Comparison of ENCODE assay signal across 11 cellular contexts in the genomic region with DNA sequence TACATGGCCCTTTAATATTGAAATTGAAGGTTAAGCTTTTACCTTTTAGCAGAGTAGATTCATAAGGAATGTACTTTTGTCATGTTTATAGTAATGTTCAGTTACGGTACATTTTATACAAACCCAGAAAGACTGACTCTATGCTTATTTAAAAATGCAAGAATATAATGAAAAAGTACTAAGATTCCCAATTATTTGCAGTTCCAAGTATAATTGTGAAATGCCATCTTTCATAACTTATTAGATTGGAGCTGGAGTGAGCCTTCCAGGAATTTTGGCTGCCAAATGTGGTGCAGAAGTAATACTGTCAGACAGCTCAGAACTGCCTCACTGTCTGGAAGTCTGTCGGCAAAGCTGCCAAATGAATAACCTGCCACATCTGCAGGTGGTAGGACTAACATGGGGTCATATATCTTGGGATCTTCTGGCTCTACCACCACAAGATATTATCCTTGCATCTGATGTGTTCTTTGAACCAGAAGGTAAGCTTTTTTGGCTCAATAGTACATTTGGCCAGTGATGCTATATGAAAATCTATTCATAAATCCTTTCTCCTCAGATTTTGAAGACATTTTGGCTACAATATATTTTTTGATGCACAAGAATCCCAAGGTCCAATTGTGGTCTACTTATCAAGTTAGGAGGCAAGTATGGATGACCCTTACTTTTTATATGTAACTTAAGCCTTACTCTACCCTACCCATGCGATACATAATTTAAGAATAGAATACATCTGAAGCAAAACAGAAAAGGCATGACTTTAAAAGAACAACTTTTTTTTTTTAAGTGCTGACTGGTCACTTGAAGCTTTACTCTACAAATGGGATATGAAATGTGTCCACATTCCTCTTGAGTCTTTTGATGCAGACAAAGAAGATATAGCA. TPM values are rescaled to one million over a fixed set of nuclear protein-coding genes. Genes with fewer than 3 reads are reported as not detected.
DNase-seq lines count a peak whose midpoint lies in the region; ATAC-seq, FAIRE-seq and TF ChIP-seq lines count a peak whose summit lies in the region.
"Had no signal": no experiment of that assay in that cellular context is flagged by ENCODE, and none has a peak within 500 bp of the region (broad histone marks: within the 10 kb centered on the region; RNA-seq: fewer than 3 reads in every experiment).

No MANE protein-coding gene starts in this region.

- H3K79me2 ChIP-seq in KMS-11 (ENCODE audit: insufficient read depth, low read depth) (peaks cover 86% of the 10 kb centered on the region), astrocyte (ENCODE audit: insufficient read depth, low read length) (peaks cover 81% of the 10 kb centered on the region)

- peak overlapping the region; percentile 99 for H3K4me3 Mint-ChIP-seq in astrocyte (ENCODE audit: unreplicated experiment)
- peak overlapping the region; percentile 99 for H3K4me3 Mint-ChIP-seq in neural crest cell

- peak overlapping the region; percentile 96; the same call in 1 of the 2 replicates for H3K4me2 ChIP-seq in KMS-11
- H3K4me2 ChIP-seq in astrocyte (ENCODE audit: low read length), result peak overlapping the region; percentile 89

- ATAC-seq in GM19463 (IDR thresholded peaks at IDR 0.05; ENCODE audit: unreplicated experiment), result no peak

- H3K27ac Mint-ChIP-seq in astrocyte (ENCODE audit: unreplicated experiment), result peak overlapping the region; percentile 3
- no peak overlapping the region for H3K27ac Mint-ChIP-seq in neural crest cell (ENCODE audit: unreplicated experiment)

- H3K27ac ChIP-seq in KMS-11, result peak overlapping the region; percentile 95
- H3K27ac ChIP-seq in astrocyte (ENCODE audit: low read depth, low read length), result no peak overlapping the region

- H3K36me3 Mint-ChIP-seq in astrocyte (ENCODE audit: low read depth, unreplicated experiment), result peaks cover 18% of the 10 kb centered on the region
- peaks cover 35% of the 10 kb centered on the region for H3K36me3 Mint-ChIP-seq in neural crest cell (ENCODE audit: low read depth)

- TF ChIP-seq CTCF in KMS-11 (conservative IDR thresholded peaks at IDR 0.05; ENCODE audit: low read depth, low read length), result no peak
- no peak for TF ChIP-seq CTCF in astrocyte (IDR thresholded peaks at IDR 0.05; ENCODE audit: insufficient read depth, low read depth, low read length)
- TF ChIP-seq CTCF in neural crest cell (conservative IDR thresholded peaks at IDR 0.05), result no peak

- H3K9me3 Mint-ChIP-seq in astrocyte (ENCODE audit: unreplicated experiment) (no peaks in the 10 kb centered on the region), neural crest cell (no peaks in the 10 kb centered on the region)

- FAIRE-seq in astrocyte (lab: Jason Lieb, UNC), result no peak

- H3K4me1 ChIP-seq in KMS-11 (ENCODE audit: low read depth, poor library complexity, severe bottlenecking), result peaks cover 31% of the 10 kb centered on the region
- peaks cover 28% of the 10 kb centered on the region for H3K4me1 ChIP-seq in astrocyte (ENCODE audit: insufficient read depth, low read length)

- peak overlapping the region; percentile 98; the same call in 1 of the 2 replicates for H3K9ac ChIP-seq in KMS-11
- peak overlapping the region; percentile 98 for H3K9ac ChIP-seq in astrocyte (ENCODE audit: low read length)

- H3K4me3 ChIP-seq in KMS-11 (IDR thresholded peaks at IDR 0.05; ENCODE audit: insufficient read depth, low read depth, low read length), result no peak overlapping the region
- no peak overlapping the region for H3K4me3 ChIP-seq in astrocyte (ENCODE audit: insufficient read depth, low read depth, low read length)
- H3K4me3 ChIP-seq: lung had no signal

- H3K9me3 ChIP-seq in astrocyte (ENCODE audit: insufficient read depth, low read depth, low read length), result no peaks in the 10 kb centered on the region

- no peaks in the 10 kb centered on the region for H3K27me3 Mint-ChIP-seq in astrocyte (ENCODE audit: low read depth, unreplicated experiment)
- peaks cover 5% of the 10 kb centered on the region for H3K27me3 Mint-ChIP-seq in neural crest cell (ENCODE audit: low read depth)

- H2AFZ ChIP-seq in KMS-11 (ENCODE audit: low read depth), result no peak overlapping the region
- no peak overlapping the region for H2AFZ ChIP-seq in astrocyte (ENCODE audit: low read depth, low read length)

- H3K4me1 Mint-ChIP-seq in astrocyte (ENCODE audit: low read depth, unreplicated experiment), result peaks cover 20% of the 10 kb centered on the region
- H3K4me1 Mint-ChIP-seq in neural crest cell, result peaks cover 46% of the 10 kb centered on the region

- H4K20me1 ChIP-seq in KMS-11 (ENCODE audit: insufficient read depth), result peaks cover 29% of the 10 kb centered on the region
- H4K20me1 ChIP-seq in astrocyte (ENCODE audit: insufficient read depth, low read length), result peaks cover 62% of the 10 kb centered on the region

- DNase-seq in EL (peak; percentile 18), astrocyte (ENCODE audit: low read depth) (no peak), neural crest cell (ENCODE audit: low read depth, low spot score) (no peak), 8988T (no peak)
- no peak for DNase-seq in stimulated activated CD4-positive, alpha-beta T cell treated with anti-CD3 and anti-CD28 coated beads, Interleukin-1b, Interleukin-23, amount 100 ng/mL, for 48 hours
- DNase-seq: activated CD4-positive, CD25-positive, alpha-beta regulatory T cell; cortex of kidney; NCI-H2081 had no signal

- H3K27me3 ChIP-seq in KMS-11 (ENCODE audit: insufficient read depth, low read depth) (no peaks in the 10 kb centered on the region), astrocyte (ENCODE audit: insufficient read depth, low read length) (no peaks in the 10 kb centered on the region)

- H3K36me3 ChIP-seq in KMS-11 (ENCODE audit: insufficient read depth), result peaks cover 38% of the 10 kb centered on the region
- H3K36me3 ChIP-seq in astrocyte (ENCODE audit: insufficient read depth, low read length), result peaks cover 45% of the 10 kb centered on the region

RNA-seq across cellular contexts. Expression of a gene that starts 4.2 kb away (rescaled TPM):
- total RNA-seq in astrocyte (143 and 176 TPM in 2 replicates), neural crest cell (425 and 453 TPM in 2 replicates)

RNA-seq across cellular contexts. Expression of a gene that starts 4.9 kb away (rescaled TPM):
- total RNA-seq in astrocyte (20.1 and 20.9 TPM in 2 replicates), neural crest cell (29.6 and 31.6 TPM in 2 replicates)

RNA-seq across cellular contexts. Expression of a gene that starts 6.3 kb away (rescaled TPM):
- total RNA-seq in astrocyte, result 24.3 and 26.0 TPM in 2 replicates
- 28.7 and 32.3 TPM in 2 replicates for total RNA-seq in neural crest cell

RNA-seq across cellular contexts. Expression of a gene that starts 6.6 kb away (rescaled TPM):
- 45.5 and 47.2 TPM in 2 replicates for total RNA-seq in astrocyte
- total RNA-seq in neural crest cell, result 25.1 and 29.0 TPM in 2 replicates

RNA-seq across cellular contexts. Expression of a gene that starts 22.2 kb away (rescaled TPM):
- total RNA-seq in astrocyte (177 and 179 TPM in 2 replicates), neural crest cell (46.1 and 54.0 TPM in 2 replicates)
